8 cellular contexts compared by ENCODE assay signal in the genomic region with DNA sequence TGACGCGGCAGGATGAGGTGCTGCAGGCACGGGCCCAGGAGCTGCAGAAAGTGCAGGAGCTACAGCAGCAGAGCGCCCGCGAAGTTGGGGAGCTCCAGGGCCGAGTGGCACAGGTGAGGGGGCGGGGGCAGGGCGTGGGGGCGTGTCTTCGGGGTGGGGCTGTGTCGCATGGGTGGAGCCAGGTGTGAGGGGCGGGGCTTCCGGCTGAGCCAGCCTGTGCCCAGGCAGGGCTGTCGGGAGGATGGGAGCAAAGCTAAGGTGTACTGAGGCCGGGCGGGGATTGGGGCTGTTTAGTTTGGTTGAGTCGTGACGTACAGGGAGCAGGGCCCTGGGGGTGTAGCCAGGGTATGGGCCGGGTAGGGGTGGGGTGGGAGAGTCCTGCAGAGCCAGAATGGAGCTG.
DNase-seq lines count a peak whose midpoint lies in the region; ATAC-seq and TF ChIP-seq lines count a peak whose summit lies in the region.
"Had no signal": no experiment of that assay in that cellular context is flagged by ENCODE, and none has a peak within 500 bp of the region (broad histone marks: within the 10 kb centered on the region; RNA-seq: fewer than 3 reads in every experiment).

No MANE protein-coding gene starts in this region.

- H3K27me3 ChIP-seq in H7 (ENCODE audit: control insufficient read depth, insufficient read depth, low read length) (no peaks in the 10 kb centered on the region), brain microvascular endothelial cell (replicated peaks) (no peaks in the 10 kb centered on the region)

- H3K27ac Mint-ChIP-seq in T-helper 17 cell (no peak overlapping the region), HFFc6 (no peak overlapping the region)
- H3K27ac Mint-ChIP-seq in activated T-helper 1 cell treated with anti-CD3 and anti-CD28 coated beads, Interleukin-12 subunit alpha, Interleukin-12 subunit beta, Interleukin-2, Interleukin-4 antibody, amounts not matched to agents 30 ng/mL and 10 ng/mL and 1 ng/mL, durations not matched to agents 14 hours and 24 hours and 36 hours = no peak overlapping the region

- no peaks in the 10 kb centered on the region; the same call in 1 of the 2 replicates for H3K36me3 ChIP-seq in H7 (replicated peaks; ENCODE audit: control insufficient read depth, insufficient read depth, low read length)
- no peaks in the 10 kb centered on the region for H3K36me3 ChIP-seq in brain microvascular endothelial cell (replicated peaks)

- H3K27me3 Mint-ChIP-seq in T-helper 17 cell = peaks cover 46% of the 10 kb centered on the region
- peaks cover 4% of the 10 kb centered on the region for H3K27me3 Mint-ChIP-seq in activated T-helper 1 cell treated with anti-CD3 and anti-CD28 coated beads, Interleukin-12 subunit alpha, Interleukin-12 subunit beta, Interleukin-2, Interleukin-4 antibody, amounts not matched to agents 30 ng/mL and 10 ng/mL and 1 ng/mL, durations not matched to agents 14 hours and 24 hours and 36 hours (ENCODE audit: insufficient read depth)
- H3K27me3 Mint-ChIP-seq in HFFc6 (ENCODE audit: insufficient read depth) = no peaks in the 10 kb centered on the region; the same call in none of the 2 replicates

- no peak overlapping the region for H3K27ac ChIP-seq in brain microvascular endothelial cell

- DNase-seq in H7 (peak; percentile 100), T-helper 17 cell (no peak), iPS DF 4.7 (ENCODE audit: extremely low read depth, low spot score) (peak; percentile 36), brain microvascular endothelial cell (no peak), HFFc6 (no peak)
- peak in 2 of 3 experiments; percentile 3 to 48 for DNase-seq in stimulated activated CD4-positive, alpha-beta T cell treated with anti-CD3 and anti-CD28 coated beads, TNF-alpha, amount 100 ng/mL, for 24 hours (ENCODE audit: low read depth in 3 of 3)
- no peak for DNase-seq in activated T-helper 1 cell treated with anti-CD3 and anti-CD28 coated beads, Interleukin-12 subunit alpha, Interleukin-12 subunit beta, Interleukin-2, Interleukin-4 antibody, amounts not matched to agents 30 ng/mL and 10 ng/mL and 1 ng/mL, durations not matched to agents 14 hours and 24 hours and 36 hours (ENCODE audit: low spot score)
- DNase-seq: OCI-M1 had no signal

- H3K4me3 ChIP-seq in H7 (ENCODE audit: insufficient read depth, low read depth, low read length) (no peak overlapping the region), brain microvascular endothelial cell (ENCODE audit: low read depth, low read length) (no peak overlapping the region)

- H3K4me1 Mint-ChIP-seq in T-helper 17 cell = peaks cover 5% of the 10 kb centered on the region
- H3K4me1 Mint-ChIP-seq in activated T-helper 1 cell treated with anti-CD3 and anti-CD28 coated beads, Interleukin-12 subunit alpha, Interleukin-12 subunit beta, Interleukin-2, Interleukin-4 antibody, amounts not matched to agents 30 ng/mL and 10 ng/mL and 1 ng/mL, durations not matched to agents 14 hours and 24 hours and 36 hours (ENCODE audit: low read depth) = no peaks in the 10 kb centered on the region
- H3K4me1 Mint-ChIP-seq in HFFc6 (ENCODE audit: low read depth) = no peaks in the 10 kb centered on the region

- no peak overlapping the region for H3K4me3 Mint-ChIP-seq in T-helper 17 cell
- H3K4me3 Mint-ChIP-seq in activated T-helper 1 cell treated with anti-CD3 and anti-CD28 coated beads, Interleukin-12 subunit alpha, Interleukin-12 subunit beta, Interleukin-2, Interleukin-4 antibody, amounts not matched to agents 30 ng/mL and 10 ng/mL and 1 ng/mL, durations not matched to agents 14 hours and 24 hours and 36 hours = no peak overlapping the region
- no peak overlapping the region for H3K4me3 Mint-ChIP-seq in HFFc6

- H3K36me3 Mint-ChIP-seq in T-helper 17 cell (ENCODE audit: low read depth) = peaks cover 2% of the 10 kb centered on the region
- H3K36me3 Mint-ChIP-seq in activated T-helper 1 cell treated with anti-CD3 and anti-CD28 coated beads, Interleukin-12 subunit alpha, Interleukin-12 subunit beta, Interleukin-2, Interleukin-4 antibody, amounts not matched to agents 30 ng/mL and 10 ng/mL and 1 ng/mL, durations not matched to agents 14 hours and 24 hours and 36 hours (ENCODE audit: low read depth) = no peaks in the 10 kb centered on the region
- H3K36me3 Mint-ChIP-seq in HFFc6 (ENCODE audit: low read depth) = no peaks in the 10 kb centered on the region

- in situ Hi-C loops in brain microvascular endothelial cell (cut with HindIII; ENCODE audit: low pct_ligation_motif_present, low sequenced_read_pairs) = no loop called here

- ATAC-seq in T-helper 17 cell = peak; percentile 40

- H3K9me3 Mint-ChIP-seq in activated T-helper 1 cell treated with anti-CD3 and anti-CD28 coated beads, Interleukin-12 subunit alpha, Interleukin-12 subunit beta, Interleukin-2, Interleukin-4 antibody, amounts not matched to agents 30 ng/mL and 10 ng/mL and 1 ng/mL, durations not matched to agents 14 hours and 24 hours and 36 hours = no peaks in the 10 kb centered on the region
- no peaks in the 10 kb centered on the region for H3K9me3 Mint-ChIP-seq in HFFc6

- no peaks in the 10 kb centered on the region for H3K9me3 ChIP-seq in T-helper 17 cell (ENCODE audit: control insufficient read depth, low read length, poor library complexity, severe bottlenecking)

- no peak for TF ChIP-seq CTCF in brain microvascular endothelial cell (IDR thresholded peaks at IDR 0.05; ENCODE audit: low read depth, low read length, missing control alignments)
- TF ChIP-seq CTCF in HFFc6 (IDR thresholded peaks at IDR 0.05) = no peak

- intact Hi-C loops in activated T-helper 1 cell treated with anti-CD3 and anti-CD28 coated beads, Interleukin-12 subunit alpha, Interleukin-12 subunit beta, Interleukin-2, Interleukin-4 antibody, amounts not matched to agents 30 ng/mL and 10 ng/mL and 1 ng/mL, durations not matched to agents 14 hours and 24 hours and 36 hours (cut with micrococcal nuclease) = no loop called here

Comparison
In these comparisons a context has a peak if more than half of its experiments do, and no peak if none do; other contexts are left out.
1. DNase-seq: peak in H7 (single experiment), iPS DF 4.7 (single experiment) and stimulated activated CD4-positive, alpha-beta T cell treated with anti-CD3 and anti-CD28 coated beads, TNF-alpha, amount 100 ng/mL, for 24 hours (2 of 3); none in T-helper 17 cell (0 of 3), brain microvascular endothelial cell (single experiment), activated T-helper 1 cell treated with anti-CD3 and anti-CD28 coated beads, Interleukin-12 subunit alpha, Interleukin-12 subunit beta, Interleukin-2, Interleukin-4 antibody, amounts not matched to agents 30 ng/mL and 10 ng/mL and 1 ng/mL, durations not matched to agents 14 hours and 24 hours and 36 hours (single experiment) and HFFc6 (single experiment).